ENCODE assay signal across 24 cellular contexts in genomic region chr17:34634551-34635160, GRCh38. TPM values are rescaled to one million over a fixed set of nuclear protein-coding genes. Genes with fewer than 3 reads are reported as not detected.
"Had no signal": no experiment of that assay in that cellular context is flagged by ENCODE, and none has a peak within 500 bp of the region (broad histone marks: within the 10 kb centered on the region; RNA-seq: fewer than 3 reads in every experiment).

No MANE protein-coding gene starts in this region.

- H3K9me3 ChIP-seq: left ventricle myocardium inferior, ovary, right atrium auricular region, right lobe of liver, stomach, testis, thyroid gland, transverse colon, uterus had no signal

- ATAC-seq: naive thymus-derived CD8-positive, alpha-beta T cell; right lobe of liver; stimulated activated naive B cell treated with anti-CD40 and anti-IgM and Interleukin-4, amounts not matched to agents 10 μg/mL and 1 μg/mL and 100 μg/mL, for 72 hours; stimulated activated naive CD8-positive, alpha-beta T cell treated with anti-CD3 and anti-CD28 coated beads, Interleukin-15, Interleukin-2, amounts not matched to agents 100 U/mL and 50 U/mL, for 24 hours had no signal

- FAIRE-seq: keratinocyte had no signal

- H3K27ac ChIP-seq: left ventricle myocardium inferior, ovary, right atrium auricular region, right lobe of liver, stomach, testis, thyroid gland, transverse colon, uterus had no signal

- H3K36me3 Mint-ChIP-seq: memory B cell; naive thymus-derived CD8-positive, alpha-beta T cell; stimulated activated naive B cell treated with anti-CD40 and anti-IgM and Interleukin-4, amounts not matched to agents 10 μg/mL and 1 μg/mL and 100 μg/mL, for 72 hours had no signal

- H3K27me3 ChIP-seq: ovary, right atrium auricular region, testis had no signal

- H3K36me3 ChIP-seq: left ventricle myocardium inferior, ovary, right atrium auricular region, right lobe of liver, stomach, thyroid gland, transverse colon, uterus had no signal

- H3K4me3 ChIP-seq: left ventricle myocardium inferior, ovary, right atrium auricular region, right lobe of liver, stomach, testis, thyroid gland, transverse colon, uterus had no signal

- H3K9me3 Mint-ChIP-seq: memory B cell; naive thymus-derived CD8-positive, alpha-beta T cell; stimulated activated naive B cell treated with anti-CD40 and anti-IgM and Interleukin-4, amounts not matched to agents 10 μg/mL and 1 μg/mL and 100 μg/mL, for 72 hours had no signal

- H3K27ac Mint-ChIP-seq: memory B cell; progenitor cell of endocrine pancreas; stimulated activated naive B cell treated with anti-CD40 and anti-IgM and Interleukin-4, amounts not matched to agents 10 μg/mL and 1 μg/mL and 100 μg/mL, for 72 hours had no signal

- DNase-seq: hippocampal formation; left ventricle myocardium inferior; midbrain; naive thymus-derived CD8-positive, alpha-beta T cell; ovary; stimulated activated CD4-positive, alpha-beta T cell treated with anti-CD3 and anti-CD28 coated beads, Interleukin-12 subunit alpha, Interleukin-12 subunit beta, amount 100 ng/mL, for 4 hours; stimulated activated CD4-positive, alpha-beta T cell treated with anti-CD3 and anti-CD28 coated beads, Interleukin-15, amount 100 ng/mL, for 24 hours; stimulated activated CD4-positive, alpha-beta T cell treated with anti-CD3 and anti-CD28 coated beads, Interleukin-2, amount 100 ng/mL, for 24 hours; stimulated activated CD4-positive, alpha-beta T cell treated with anti-CD3 and anti-CD28 coated beads, Interleukin-4, amount 100 ng/mL, for 1 hour; stimulated activated naive B cell treated with anti-CD40 and anti-IgM and Interleukin-4, amounts not matched to agents 10 μg/mL and 1 μg/mL and 100 μg/mL, for 72 hours; stimulated activated naive CD8-positive, alpha-beta T cell treated with anti-CD3 and anti-CD28 coated beads, Interleukin-15, Interleukin-2, amounts not matched to agents 100 U/mL and 50 U/mL, for 24 hours; stomach; testis; thyroid gland; transverse colon; uterus had no signal

- H3K4me3 Mint-ChIP-seq: memory B cell; naive thymus-derived CD8-positive, alpha-beta T cell; stimulated activated naive B cell treated with anti-CD40 and anti-IgM and Interleukin-4, amounts not matched to agents 10 μg/mL and 1 μg/mL and 100 μg/mL, for 72 hours had no signal

RNA-seq across cellular contexts. Expression of gene TMEM132E, which starts 55.3 kb away (rescaled TPM):
- total RNA-seq: lung microvascular endothelial cell, pulmonary artery endothelial cell, renal cortical epithelial cell, transverse colon had no signal
- polyA plus RNA-seq: keratinocyte had no signal
